In genomic region chr18:73681912-73682311, GRCh38 we compare ENCODE assay signal across 34 cellular contexts.
"Had no signal": no experiment of that assay in that cellular context is flagged by ENCODE, and none has a peak within 500 bp of the region (broad histone marks: within the 10 kb centered on the region; RNA-seq: fewer than 3 reads in every experiment).

No MANE protein-coding gene starts in this region.

- H3K4me1 ChIP-seq: ascending aorta had no signal

- H3K27me3 Mint-ChIP-seq: activated CD4-positive, alpha-beta memory T cell treated with anti-CD3 and anti-CD28 coated beads, Interleukin-2, amount 10 ng/mL, durations not matched to agents 7 days and 5 days; activated CD8-positive, alpha-beta memory T cell treated with anti-CD3 and anti-CD28 coated beads, Interleukin-2, amount 10 ng/mL, durations not matched to agents 7 days and 5 days; activated naive CD4-positive, alpha-beta T cell treated with anti-CD3 and anti-CD28 coated beads, Interleukin-2, amount 10 ng/mL, durations not matched to agents 7 days and 5 days; activated naive CD8-positive, alpha-beta T cell; central memory CD8-positive, alpha-beta T cell had no signal

- H3K27me3 ChIP-seq: ascending aorta, cardiac muscle cell had no signal

- H3K9me3 ChIP-seq: ascending aorta had no signal

- ATAC-seq: activated CD8-positive, alpha-beta memory T cell treated with anti-CD3 and anti-CD28 coated beads, Interleukin-2, amount 10 ng/mL, durations not matched to agents 7 days and 5 days; PC-3 had no signal

- H3K4me3 ChIP-seq: ascending aorta, cardiac muscle cell had no signal

- H3K27ac Mint-ChIP-seq: activated CD4-positive, alpha-beta memory T cell treated with anti-CD3 and anti-CD28 coated beads, Interleukin-2, amount 10 ng/mL, durations not matched to agents 7 days and 5 days; activated CD8-positive, alpha-beta memory T cell treated with anti-CD3 and anti-CD28 coated beads, Interleukin-2, amount 10 ng/mL, durations not matched to agents 7 days and 5 days; activated naive CD4-positive, alpha-beta T cell treated with anti-CD3 and anti-CD28 coated beads, Interleukin-2, amount 10 ng/mL, durations not matched to agents 7 days and 5 days; activated naive CD8-positive, alpha-beta T cell had no signal

- H3K4me3 Mint-ChIP-seq: activated CD4-positive, alpha-beta memory T cell treated with anti-CD3 and anti-CD28 coated beads, Interleukin-2, amount 10 ng/mL, durations not matched to agents 7 days and 5 days; activated CD8-positive, alpha-beta memory T cell treated with anti-CD3 and anti-CD28 coated beads, Interleukin-2, amount 10 ng/mL, durations not matched to agents 7 days and 5 days; activated naive CD4-positive, alpha-beta T cell treated with anti-CD3 and anti-CD28 coated beads, Interleukin-2, amount 10 ng/mL, durations not matched to agents 7 days and 5 days; activated naive CD8-positive, alpha-beta T cell; central memory CD8-positive, alpha-beta T cell had no signal

- H3K4me1 Mint-ChIP-seq: activated CD4-positive, alpha-beta memory T cell treated with anti-CD3 and anti-CD28 coated beads, Interleukin-2, amount 10 ng/mL, durations not matched to agents 7 days and 5 days; activated naive CD4-positive, alpha-beta T cell treated with anti-CD3 and anti-CD28 coated beads, Interleukin-2, amount 10 ng/mL, durations not matched to agents 7 days and 5 days; central memory CD8-positive, alpha-beta T cell had no signal

- H3K9me3 Mint-ChIP-seq: activated CD4-positive, alpha-beta memory T cell treated with anti-CD3 and anti-CD28 coated beads, Interleukin-2, amount 10 ng/mL, durations not matched to agents 7 days and 5 days; activated naive CD4-positive, alpha-beta T cell treated with anti-CD3 and anti-CD28 coated beads, Interleukin-2, amount 10 ng/mL, durations not matched to agents 7 days and 5 days; central memory CD8-positive, alpha-beta T cell had no signal

- H3K36me3 Mint-ChIP-seq: activated CD8-positive, alpha-beta memory T cell treated with anti-CD3 and anti-CD28 coated beads, Interleukin-2, amount 10 ng/mL, durations not matched to agents 7 days and 5 days; activated naive CD4-positive, alpha-beta T cell treated with anti-CD3 and anti-CD28 coated beads, Interleukin-2, amount 10 ng/mL, durations not matched to agents 7 days and 5 days; activated naive CD8-positive, alpha-beta T cell had no signal

- H3K36me3 ChIP-seq: ascending aorta, cardiac muscle cell, WERI-Rb-1 had no signal

- H3K27ac ChIP-seq: ascending aorta, cardiac muscle cell, WERI-Rb-1 had no signal

- DNase-seq: activated CD4-positive, alpha-beta memory T cell treated with anti-CD3 and anti-CD28 coated beads, Interleukin-2, amount 10 ng/mL, durations not matched to agents 7 days and 5 days; activated CD4-positive, alpha-beta T cell treated with anti-CD3 and anti-CD28 coated beads for 1 hour; activated CD4-positive, alpha-beta T cell treated with anti-CD3 and anti-CD28 coated beads for 48 hours; activated CD4-positive, CD25-positive, alpha-beta regulatory T cell; activated CD8-positive, alpha-beta memory T cell treated with anti-CD3 and anti-CD28 coated beads for 24 hours; activated CD8-positive, alpha-beta memory T cell treated with anti-CD3 and anti-CD28 coated beads, Interleukin-2, amount 10 ng/mL, durations not matched to agents 7 days and 5 days; activated CD8-positive, alpha-beta memory T cell treated with anti-CD3 and anti-CD28 coated beads, Interleukin-2, amount 50 U/mL, for 48 hours; activated effector memory CD4-positive, alpha-beta T cell treated with Interleukin-2 at 50 U/mL for 16 hours; activated naive CD4-positive, alpha-beta T cell treated with anti-CD3 and anti-CD28 coated beads, Interleukin-2, amount 10 ng/mL, durations not matched to agents 7 days and 5 days; activated T-cell treated with anti-CD3 and anti-CD28 coated beads, Interleukin-2, amount 50 U/mL, for 48 hours; amniotic stem cell; Karpas-422; KBM-7; NCI-H1105; NCI-H1417 treated with DMSO at 0.1 percent for 48 hours; NCI-H187 treated with DMSO at 0.1 percent for 48 hours; NCI-H2081 treated with DMSO at 0.1 percent for 48 hours; NCI-H226; NCI-H446 treated with DMSO at 0.1 percent for 48 hours; NCI-H524; NCI-H69; NCI-H82; NK-92 treated with Interleukin-12 subunit alpha and Interleukin-12 subunit beta, amount 100 ng/mL, for 24 hours; PC-3; Right ventricle myocardium superior; SW 1271; T-helper 1 cell; T-helper 2 cell; T-helper 9 cell; WERI-Rb-1 had no signal
